15 cellular contexts compared by ENCODE assay signal in the genomic region with DNA sequence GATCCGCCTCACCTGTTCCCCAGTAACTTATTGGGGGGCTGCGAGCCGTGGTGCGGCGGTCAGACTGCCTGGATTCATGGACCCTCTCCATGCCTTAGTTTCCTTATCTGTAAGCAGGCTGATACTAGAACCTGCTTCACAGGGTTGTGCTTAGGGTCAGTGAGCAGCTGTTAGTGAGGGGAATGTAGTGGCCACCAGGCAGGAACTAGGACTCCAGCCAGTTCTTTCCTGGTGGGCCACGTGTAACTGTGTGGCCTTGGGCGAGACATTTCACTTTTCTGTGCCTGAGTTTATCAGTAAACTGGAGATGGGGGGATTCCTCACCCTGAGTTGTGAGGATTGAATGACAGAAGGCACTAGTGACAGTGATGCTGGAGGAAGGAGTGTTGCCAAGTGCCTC.
"Had no signal": no experiment of that assay in that cellular context is flagged by ENCODE, and none has a peak within 500 bp of the region (broad histone marks: within the 10 kb centered on the region; RNA-seq: fewer than 3 reads in every experiment).

No MANE protein-coding gene starts in this region.

- H3K27ac Mint-ChIP-seq: dendritic cell treated with granulocyte-macrophage colony-stimulating factor and Interleukin-4, amounts not matched to agents 40 ng/mL and 50 ng/mL, for 4 days; T-helper 2 cell treated with Interferon-gamma antibody and Interleukin-4, amounts not matched to agents 5 μg/mL and 100 μg/mL, for 36 hours had no signal

- H3K27me3 Mint-ChIP-seq: dendritic cell treated with granulocyte-macrophage colony-stimulating factor and Interleukin-4, amounts not matched to agents 40 ng/mL and 50 ng/mL, for 4 days; naive B cell; stimulated activated naive CD8-positive, alpha-beta T cell treated with anti-CD3 and anti-CD28 coated beads, Interleukin-15, amount 100 ng/mL, for 72 hours had no signal

- ATAC-seq: activated CD4-positive, CD25-positive, alpha-beta regulatory T cell treated with anti-CD3 and anti-CD28 coated beads, Interleukin-2, amount 50 U/mL, for 24 hours; foreskin keratinocyte; stimulated activated naive CD8-positive, alpha-beta T cell treated with anti-CD3 and anti-CD28 coated beads, Interleukin-15, amount 100 ng/mL, for 72 hours had no signal

- H3K27me3 ChIP-seq: foreskin keratinocyte, neutrophil had no signal

- DNase-seq: activated CD4-positive, alpha-beta T cell treated with anti-CD3 and anti-CD28 coated beads, Interleukin-2, amount 50 U/mL, for 4 hours; activated naive CD4-positive, alpha-beta T cell treated with anti-CD3 and anti-CD28 coated beads, Interleukin-2, amount 50 U/mL, for 16 hours; activated T-cell treated with anti-CD3 and anti-CD28 coated beads for 4 hours; cerebellar nuclear complex; effector memory CD4-positive, alpha-beta T cell; foreskin keratinocyte; midbrain; naive B cell; stimulated activated CD4-positive, alpha-beta T cell treated with anti-CD3 and anti-CD28 coated beads, Interleukin-4, amount 100 ng/mL, for 24 hours; stimulated activated naive CD8-positive, alpha-beta T cell treated with anti-CD3 and anti-CD28 coated beads, Interleukin-15, amount 100 ng/mL, for 72 hours had no signal

- H3K9me3 Mint-ChIP-seq: dendritic cell treated with granulocyte-macrophage colony-stimulating factor and Interleukin-4, amounts not matched to agents 40 ng/mL and 50 ng/mL, for 4 days; naive B cell; stimulated activated naive CD8-positive, alpha-beta T cell treated with anti-CD3 and anti-CD28 coated beads, Interleukin-15, amount 100 ng/mL, for 72 hours; T-helper 2 cell treated with Interferon-gamma antibody and Interleukin-4, amounts not matched to agents 5 μg/mL and 100 μg/mL, for 36 hours had no signal

- H3K9me3 ChIP-seq: neutrophil had no signal

- H3K4me3 Mint-ChIP-seq: dendritic cell treated with granulocyte-macrophage colony-stimulating factor and Interleukin-4, amounts not matched to agents 40 ng/mL and 50 ng/mL, for 4 days; stimulated activated naive CD8-positive, alpha-beta T cell treated with anti-CD3 and anti-CD28 coated beads, Interleukin-15, amount 100 ng/mL, for 72 hours; T-helper 2 cell treated with Interferon-gamma antibody and Interleukin-4, amounts not matched to agents 5 μg/mL and 100 μg/mL, for 36 hours had no signal

- H3K4me3 ChIP-seq: lung had no signal

- H3K4me1 ChIP-seq: foreskin keratinocyte had no signal

- H3K27ac ChIP-seq: foreskin keratinocyte, neutrophil had no signal
